In the genomic region with DNA sequence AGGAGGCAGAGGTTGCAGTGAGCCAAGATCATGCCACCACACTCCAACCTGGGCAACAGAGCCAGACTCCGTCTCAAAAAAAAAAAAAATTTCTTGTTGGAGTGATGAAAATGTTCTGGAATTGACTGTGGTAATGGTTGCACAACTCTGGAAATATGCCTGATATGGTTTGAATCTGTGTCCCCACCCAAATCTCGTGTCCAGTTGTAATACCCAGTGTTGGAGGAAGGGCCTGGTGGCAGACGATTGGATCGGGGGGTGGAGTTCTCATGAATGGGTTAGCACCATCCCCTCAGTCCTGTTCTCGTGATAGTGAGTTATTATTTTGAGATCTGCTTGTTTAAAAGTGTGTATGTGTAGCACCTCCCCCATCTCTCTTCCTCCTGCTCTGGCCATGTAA, we compare ENCODE assay signal across 26 cellular contexts. TPM values are rescaled to one million over a fixed set of nuclear protein-coding genes. Genes with fewer than 3 reads are reported as not detected.
DNase-seq lines count a peak whose midpoint lies in the region; ATAC-seq and TF ChIP-seq lines count a peak whose summit lies in the region.
"Had no signal": no experiment of that assay in that cellular context is flagged by ENCODE, and none has a peak within 500 bp of the region (broad histone marks: within the 10 kb centered on the region; RNA-seq: fewer than 3 reads in every experiment).

No MANE protein-coding gene starts in this region.

- intact Hi-C loops in lower leg skin (cut with DNase I; ENCODE audit: low total_unique reads) = loop anchor here (2.0 kb wide), 1 partner anchor 19 kb away; no protein-coding TSS in a partner anchor

- ATAC-seq in naive thymus-derived CD8-positive, alpha-beta T cell = no peak
- ATAC-seq: heart right ventricle; natural killer cell treated with Interleukin-12 subunit alpha and Interleukin-12 subunit beta and Interleukin-15 and Interleukin-18, amount 100 ng/mL, for 72 hours; T-helper 17 cell had no signal

- peaks cover 6 to 31% (median 19%) of the 10 kb centered on the region in 4 donors for H3K4me1 Mint-ChIP-seq in naive thymus-derived CD8-positive, alpha-beta T cell

- TF ChIP-seq POLR2A in lower leg skin (IDR thresholded peaks at IDR 0.05) = no peak

- TF ChIP-seq CTCF in AG10803 (conservative IDR thresholded peaks at IDR 0.05; ENCODE audit: low read length) = no peak
- TF ChIP-seq CTCF in lower leg skin (IDR thresholded peaks at IDR 0.05) = no peak

- POLR2A ChIA-PET in naive thymus-derived CD8-positive, alpha-beta T cell (lab: Charles Lee) = no interaction called here

- no peaks in the 10 kb centered on the region for H3K36me3 Mint-ChIP-seq in naive thymus-derived CD8-positive, alpha-beta T cell
- H3K36me3 Mint-ChIP-seq: natural killer cell treated with Interleukin-12 subunit alpha and Interleukin-12 subunit beta and Interleukin-15 and Interleukin-18, amount 100 ng/mL, for 72 hours had no signal

- 45 to 66% methylated on average over 5 of the region's 5 CpGs for WGBS in lower leg skin, 2 donors

- peak; percentile 78 for DNase-seq in AG10803 (ENCODE audit: low read depth)
- DNase-seq in LHCN-M2 (ENCODE audit: low read depth) = peak; percentile 23
- DNase-seq in fibroblast of gingiva (ENCODE audit: low read depth) = peak; percentile 61
- DNase-seq in lower leg skin (ENCODE audit: low spot score in 2 of 2) = peak; percentile 29 to 78
- no peak for DNase-seq in DMS79 treated with DMSO at 0.1 percent for 48 hours (lab: John Stamatoyannopoulos, UW)
- no peak for DNase-seq in NCI-H510A treated with DMSO at 0.1 percent for 48 hours (lab: John Stamatoyannopoulos, UW)
- DNase-seq in cerebellar nuclear complex (lab: John Stamatoyannopoulos, UW) = no peak
- no peak for DNase-seq in naive thymus-derived CD8-positive, alpha-beta T cell
- DNase-seq: activated CD4-positive, alpha-beta T cell treated with anti-CD3 and anti-CD28 coated beads, Interleukin-2, amount 50 U/mL, for 48 hours; activated CD4-positive, CD25-positive, alpha-beta regulatory T cell treated with anti-CD3 and anti-CD28 coated beads, Interleukin-2, amount 50 U/mL, for 72 hours; activated naive CD4-positive, alpha-beta T cell treated with anti-CD3 and anti-CD28 coated beads, Interleukin-2, amount 10 ng/mL, durations not matched to agents 7 days and 5 days; amygdala; brain microvascular endothelial cell; effector CD4-positive, alpha-beta T cell; foreskin melanocyte; heart right ventricle; NCI-H146; NCI-H345; Peyer's patch; SHP77; stimulated activated naive CD4-positive, alpha-beta T cell; T-helper 17 cell had no signal

- H3K27ac Mint-ChIP-seq in naive thymus-derived CD8-positive, alpha-beta T cell = peak overlapping the region in 1 of 10 donors; percentile 61
- H3K27ac Mint-ChIP-seq: activated naive CD4-positive, alpha-beta T cell treated with anti-CD3 and anti-CD28 coated beads, Interleukin-2, amount 10 ng/mL, durations not matched to agents 7 days and 5 days; activated T-helper 17 cell treated with anti-CD3 and anti-CD28 coated beads, Interleukin-2, amount 50 U/mL, for 72 hours; natural killer cell treated with Interleukin-12 subunit alpha and Interleukin-12 subunit beta and Interleukin-15 and Interleukin-18, amount 100 ng/mL, for 72 hours; T-helper 17 cell had no signal

- H3K4me3 Mint-ChIP-seq in naive thymus-derived CD8-positive, alpha-beta T cell = no peak overlapping the region
- H3K4me3 Mint-ChIP-seq: activated naive CD4-positive, alpha-beta T cell treated with anti-CD3 and anti-CD28 coated beads, Interleukin-2, amount 10 ng/mL, durations not matched to agents 7 days and 5 days; activated T-helper 17 cell treated with anti-CD3 and anti-CD28 coated beads, Interleukin-2, amount 50 U/mL, for 72 hours; natural killer cell treated with Interleukin-12 subunit alpha and Interleukin-12 subunit beta and Interleukin-15 and Interleukin-18, amount 100 ng/mL, for 72 hours; T-helper 17 cell had no signal

- H3K9me3 Mint-ChIP-seq in naive thymus-derived CD8-positive, alpha-beta T cell = no peaks in the 10 kb centered on the region
- H3K9me3 Mint-ChIP-seq: activated naive CD4-positive, alpha-beta T cell treated with anti-CD3 and anti-CD28 coated beads, Interleukin-2, amount 10 ng/mL, durations not matched to agents 7 days and 5 days; activated T-helper 17 cell treated with anti-CD3 and anti-CD28 coated beads, Interleukin-2, amount 50 U/mL, for 72 hours had no signal

- H3K4me3 ChIP-seq in AG10803 (ENCODE audit: low read length) (no peak overlapping the region), lower leg skin (ENCODE audit: low read depth, poor library complexity, severe bottlenecking) (no peak overlapping the region)
- H3K4me3 ChIP-seq: heart right ventricle, lung, Peyer's patch, skin epidermis had no signal

- no peaks in the 10 kb centered on the region for H3K27me3 Mint-ChIP-seq in naive thymus-derived CD8-positive, alpha-beta T cell
- H3K27me3 Mint-ChIP-seq: activated T-helper 17 cell treated with anti-CD3 and anti-CD28 coated beads, Interleukin-2, amount 50 U/mL, for 72 hours; natural killer cell treated with Interleukin-12 subunit alpha and Interleukin-12 subunit beta and Interleukin-15 and Interleukin-18, amount 100 ng/mL, for 72 hours; T-helper 17 cell had no signal

RNA-seq across cellular contexts. Expression of a gene that starts 41.1 kb away (rescaled TPM):
- 6.0 and 8.3 TPM in 2 replicates for total RNA-seq in LHCN-M2 (2014; rRNA removed)
- polyA plus RNA-seq in LHCN-M2 (2012) = 4.2 TPM
- 10 to 100 TPM; 10.2 to 24.8 (median 11.6) TPM for total RNA-seq in lower leg skin
- 10 to 100 TPM; 35.4 to 35.6 TPM for total RNA-seq in naive thymus-derived CD8-positive, alpha-beta T cell
- under 1 TPM; 0.15 to 0.58 (median 0.35) TPM for polyA plus RNA-seq in naive thymus-derived CD8-positive, alpha-beta T cell

RNA-seq across cellular contexts. Expression of a gene that starts 59.4 kb away (rescaled TPM):
- total RNA-seq in LHCN-M2 (2014; rRNA removed) (11.3 and 15.6 TPM in 2 replicates), lower leg skin (10 to 100 TPM in 2 of 4 donors, 1 to 10 TPM in 2; 5.7 to 14.7 (median 8.7) TPM)
- polyA plus RNA-seq in LHCN-M2 (2012) = 4.4 TPM
- 10 to 100 TPM; 33.7 to 35.1 TPM for total RNA-seq in naive thymus-derived CD8-positive, alpha-beta T cell
- polyA plus RNA-seq in naive thymus-derived CD8-positive, alpha-beta T cell = 10 to 100 TPM; 22.8 to 28.3 (median 26.9) TPM

Comparison
In these comparisons a context has a peak if more than half of its experiments do, and no peak if none do; other contexts are left out.
1. DNase-seq: peak in AG10803 (single experiment), LHCN-M2 (single experiment), fibroblast of gingiva (single experiment) and lower leg skin (2 of 2); none in DMS79 treated with DMSO at 0.1 percent for 48 hours (single experiment), NCI-H510A treated with DMSO at 0.1 percent for 48 hours (single experiment), cerebellar nuclear complex (0 of 2) and naive thymus-derived CD8-positive, alpha-beta T cell (0 of 10).